8 cellular contexts compared by ENCODE assay signal in genomic region chr17:61139219-61139618, GRCh38.
DNase-seq lines count a peak whose midpoint lies in the region; ATAC-seq and TF ChIP-seq lines count a peak whose summit lies in the region.

No MANE protein-coding gene starts in this region.

- DNase-seq in RWPE2 (ENCODE audit: low spot score): no peak
- DNase-seq in activated naive CD4-positive, alpha-beta T cell treated with anti-CD3 and anti-CD28 coated beads, Interleukin-2, amount 50 U/mL, for 16 hours: peak; percentile 31
- DNase-seq in naive thymus-derived CD4-positive, alpha-beta T cell: peak; percentile 27 to 89 (median 80)
- no peak for DNase-seq in DMS114 treated with DMSO at 0.1 percent for 48 hours (lab: John Stamatoyannopoulos, UW; ENCODE audit: unreplicated experiment)
- no peak for DNase-seq in ACHN
- no peak for DNase-seq in NCI-H510A treated with DMSO at 0.1 percent for 48 hours (lab: John Stamatoyannopoulos, UW)

- ATAC-seq in GM18867 (IDR thresholded peaks at IDR 0.05; ENCODE audit: unreplicated experiment) (peak; percentile 98), HG03045 (IDR thresholded peaks at IDR 0.05; ENCODE audit: unreplicated experiment) (peak; percentile 76), RWPE2 (ENCODE audit: low read depth) (0 out of 3 replicates have a peak, but pooled peaks have one; percentile 38)
- ATAC-seq in naive thymus-derived CD4-positive, alpha-beta T cell: peak; percentile 98

- peaks cover 12 to 55% (median 44%) of the 10 kb centered on the region in 7 donors for H3K4me1 Mint-ChIP-seq in naive thymus-derived CD4-positive, alpha-beta T cell

- CTCF ChIA-PET in naive thymus-derived CD4-positive, alpha-beta T cell (lab: Charles Lee): interaction anchor here (0.5 to 0.6 kb wide), 2 partner anchors 222 to 940 kb away, joined by 3 to 4 read pairs; no protein-coding TSS in a partner anchor

- H3K9me3 ChIP-seq in RWPE2 (ENCODE audit: severe bottlenecking): no peaks in the 10 kb centered on the region
- no peaks in the 10 kb centered on the region for H3K9me3 ChIP-seq in naive thymus-derived CD4-positive, alpha-beta T cell (ENCODE audit: control insufficient read depth in 2 of 3, low read length in 3 of 3)

- no peaks in the 10 kb centered on the region for H3K4me1 ChIP-seq in RWPE2 (ENCODE audit: insufficient read depth, poor library complexity, severe bottlenecking)
- peaks cover 14 to 29% of the 10 kb centered on the region in 2 donors for H3K4me1 ChIP-seq in naive thymus-derived CD4-positive, alpha-beta T cell (ENCODE audit: control insufficient read depth in 2 of 2, insufficient read depth in 2 of 2, low read length in 2 of 2)

- TF ChIP-seq CTCF in RWPE2 (IDR thresholded peaks at IDR 0.05; ENCODE audit: poor library complexity, severe bottlenecking): no peak

- H3K36me3 ChIP-seq in RWPE2 (ENCODE audit: low read depth): no peaks in the 10 kb centered on the region
- no peaks in the 10 kb centered on the region for H3K36me3 ChIP-seq in naive thymus-derived CD4-positive, alpha-beta T cell (ENCODE audit: control insufficient read depth in 2 of 3, insufficient read depth in 3 of 3, low read length in 3 of 3)

- peaks cover 0 to 3% (median 0%) of the 10 kb centered on the region in 5 donors for H3K36me3 Mint-ChIP-seq in naive thymus-derived CD4-positive, alpha-beta T cell

- H3K4me3 ChIP-seq in RWPE2 (ENCODE audit: severe bottlenecking): no peak overlapping the region
- no peak overlapping the region for H3K4me3 ChIP-seq in naive thymus-derived CD4-positive, alpha-beta T cell (ENCODE audit: low read length)

- intact Hi-C loops in naive thymus-derived CD4-positive, alpha-beta T cell (cut with micrococcal nuclease): loop anchor here (1.0 to 10.0 kb wide), 7 partner anchors 83 to 1826 kb away; partner anchors contain the start of genes APPBP2 (in 1 of the 2), BCAS3 (in 1 of the 2) and TANC2 (in 1 of the 2)

- in situ Hi-C loops in ACHN (cut with HindIII; ENCODE audit: low pct_ligation_motif_present, low pct_unique_long_range_greater_than_20kb, low sequenced_read_pairs): no loop called here

- H3K27ac ChIP-seq in RWPE2 (ENCODE audit: poor library complexity, severe bottlenecking): no peak overlapping the region
- peak overlapping the region; percentile 7 for H3K27ac ChIP-seq in naive thymus-derived CD4-positive, alpha-beta T cell (ENCODE audit: low read depth, low read length)

- peak overlapping the region; percentile 28 to 86 (median 61) for H3K27ac Mint-ChIP-seq in naive thymus-derived CD4-positive, alpha-beta T cell

- POLR2A ChIA-PET in naive thymus-derived CD4-positive, alpha-beta T cell (lab: Charles Lee): interaction anchor here (0.7 to 1.0 kb wide), 3 partner anchors 11 to 1290 kb away, joined by 3 read pairs; partner anchors contain the start of gene PPM1D

- no peaks in the 10 kb centered on the region for H3K9me3 Mint-ChIP-seq in naive thymus-derived CD4-positive, alpha-beta T cell

- H3K4me3 Mint-ChIP-seq in naive thymus-derived CD4-positive, alpha-beta T cell: peak overlapping the region; percentile 24 to 81 (median 66)

- H3K27me3 ChIP-seq in RWPE2 (ENCODE audit: insufficient read depth, poor library complexity, severe bottlenecking): no peaks in the 10 kb centered on the region
- H3K27me3 ChIP-seq in naive thymus-derived CD4-positive, alpha-beta T cell (ENCODE audit: control insufficient read depth in 2 of 2, insufficient read depth in 2 of 2, low read length in 2 of 2): no peaks in the 10 kb centered on the region

- no peaks in the 10 kb centered on the region for H3K27me3 Mint-ChIP-seq in naive thymus-derived CD4-positive, alpha-beta T cell

Comparison
In these comparisons a context has a peak if more than half of its experiments do, and no peak if none do; other contexts are left out.
1. ATAC-seq: peak in every context shown above with its lines; median percentile 98 in GM18867; 98 in naive thymus-derived CD4-positive, alpha-beta T cell; 76 in HG03045; 38 in RWPE2.
2. DNase-seq: peak in activated naive CD4-positive, alpha-beta T cell treated with anti-CD3 and anti-CD28 coated beads, Interleukin-2, amount 50 U/mL, for 16 hours (single experiment) and naive thymus-derived CD4-positive, alpha-beta T cell (9 of 9); none in RWPE2 (single experiment), DMS114 treated with DMSO at 0.1 percent for 48 hours (single experiment), ACHN (single experiment) and NCI-H510A treated with DMSO at 0.1 percent for 48 hours (single experiment).